In genomic region chr17:16216341-16217001, GRCh38 we compare ENCODE assay signal across 7 cellular contexts. TPM values are rescaled to one million over a fixed set of nuclear protein-coding genes. Genes with fewer than 3 reads are reported as not detected.
DNase-seq lines count a peak whose midpoint lies in the region; ATAC-seq and TF ChIP-seq lines count a peak whose summit lies in the region.
"Not testable (repeated sequence)": the region's sequence is repeated elsewhere in the genome, so short reads cannot be mapped to it uniquely, and the experiment has no call there.

No MANE protein-coding gene starts in this region.

- CTCF ChIA-PET in PC-9 (lab: Charles Lee), result interaction anchor here (0.6 to 0.7 kb wide), 3 partner anchors 70 to 714 kb away, joined by 3 to 7 read pairs (median 3); no protein-coding TSS in a partner anchor

- peaks cover 80% of the 10 kb centered on the region for H3K79me2 ChIP-seq in PC-9 (ENCODE audit: low read depth)

- H3K9me3 ChIP-seq in PC-9 (ENCODE audit: insufficient read depth, low read depth); heart left ventricle; muscle layer of duodenum (ENCODE audit: control insufficient read depth in 1 of 2, low read length in 2 of 2): not testable (repeated sequence)

- H2AFZ ChIP-seq in PC-9, result peak overlapping the region; percentile 77

- not testable (repeated sequence) for BruUV-seq in PC-9 (replicated peaks; lab: Mats Ljungman, UMichigan)

- H3K27me3 Mint-ChIP-seq in activated T-helper 1 cell treated with anti-CD3 and anti-CD28 coated beads, Interleukin-12 subunit alpha, Interleukin-12 subunit beta, Interleukin-2, Interleukin-4 antibody, amounts not matched to agents 30 ng/mL and 10 ng/mL and 1 ng/mL, durations not matched to agents 14 hours and 24 hours and 36 hours (ENCODE audit: insufficient read depth), result not testable (repeated sequence)

- H3K27ac ChIP-seq in PC-9 (peak overlapping the region; percentile 90), heart left ventricle (peak overlapping the region; percentile 91 to 98 (median 97)), muscle layer of duodenum (ENCODE audit: low read length) (peak overlapping the region; percentile 94), skin epidermis (peak overlapping the region; percentile 93 to 98 (median 97))

- H4K20me1 ChIP-seq in PC-9 (ENCODE audit: insufficient read depth), result peaks cover 10% of the 10 kb centered on the region

- POLR2A ChIA-PET in PC-9 (lab: Charles Lee; ENCODE audit: unreplicated experiment), result interaction anchor here (0.6 to 0.7 kb wide), 5 partner anchors 15 to 222 kb away, joined by 3 to 10 read pairs (median 4); partner anchors contain the start of gene UBB

- TF ChIP-seq CTCF in GM12875 (IDR thresholded peaks at IDR 0.05; ENCODE audit: borderline replicate concordance, insufficient read depth, low read depth, low read length); PC-9 (conservative IDR thresholded peaks at IDR 0.05); choroid plexus epithelial cell (conservative IDR thresholded peaks at IDR 0.05; ENCODE audit: low read depth, low read length); heart left ventricle (IDR thresholded peaks at IDR 0.05): not testable (repeated sequence)

- peak overlapping the region; percentile 93 for H3K4me3 Mint-ChIP-seq in activated T-helper 1 cell treated with anti-CD3 and anti-CD28 coated beads, Interleukin-12 subunit alpha, Interleukin-12 subunit beta, Interleukin-2, Interleukin-4 antibody, amounts not matched to agents 30 ng/mL and 10 ng/mL and 1 ng/mL, durations not matched to agents 14 hours and 24 hours and 36 hours

- peak overlapping the region; percentile 83 for H3K4me2 ChIP-seq in PC-9

- not testable (repeated sequence) for H3K36me3 ChIP-seq in PC-9 (ENCODE audit: low read depth); heart left ventricle; muscle layer of duodenum (ENCODE audit: control insufficient read depth in 1 of 2, insufficient read depth in 2 of 2, low read length in 2 of 2)

- H3K36me3 Mint-ChIP-seq in activated T-helper 1 cell treated with anti-CD3 and anti-CD28 coated beads, Interleukin-12 subunit alpha, Interleukin-12 subunit beta, Interleukin-2, Interleukin-4 antibody, amounts not matched to agents 30 ng/mL and 10 ng/mL and 1 ng/mL, durations not matched to agents 14 hours and 24 hours and 36 hours (ENCODE audit: low read depth), result not testable (repeated sequence)

- not testable (repeated sequence) for H3F3A ChIP-seq in PC-9 (ENCODE audit: insufficient read depth, low read depth)

- TF ChIP-seq POLR2A in heart left ventricle (IDR thresholded peaks at IDR 0.05), result not testable (repeated sequence)

- WGBS in heart left ventricle, 4 donors, result 74 to 81% (median 76%) methylated on average over 38 of the region's 38 CpGs

- peak overlapping the region; percentile 96 for H3K27ac Mint-ChIP-seq in activated T-helper 1 cell treated with anti-CD3 and anti-CD28 coated beads, Interleukin-12 subunit alpha, Interleukin-12 subunit beta, Interleukin-2, Interleukin-4 antibody, amounts not matched to agents 30 ng/mL and 10 ng/mL and 1 ng/mL, durations not matched to agents 14 hours and 24 hours and 36 hours

- H3K9me3 Mint-ChIP-seq in activated T-helper 1 cell treated with anti-CD3 and anti-CD28 coated beads, Interleukin-12 subunit alpha, Interleukin-12 subunit beta, Interleukin-2, Interleukin-4 antibody, amounts not matched to agents 30 ng/mL and 10 ng/mL and 1 ng/mL, durations not matched to agents 14 hours and 24 hours and 36 hours, result not testable (repeated sequence)

- H3K9me2 ChIP-seq in PC-9 (ENCODE audit: insufficient read depth), result not testable (repeated sequence)

- not testable (repeated sequence) for DNase-seq in PC-9; activated T-helper 1 cell treated with anti-CD3 and anti-CD28 coated beads, Interleukin-12 subunit alpha, Interleukin-12 subunit beta, Interleukin-2, Interleukin-4 antibody, amounts not matched to agents 30 ng/mL and 10 ng/mL and 1 ng/mL, durations not matched to agents 14 hours and 24 hours and 36 hours (ENCODE audit: low spot score); choroid plexus epithelial cell (ENCODE audit: low read depth); heart left ventricle

- not testable (repeated sequence) for H3K27me3 ChIP-seq in PC-9 (ENCODE audit: insufficient read depth, low read depth); heart left ventricle; muscle layer of duodenum (ENCODE audit: low read depth, low read length)

- H3K4me3 ChIP-seq in GM12875 (ENCODE audit: low read depth, low read length) (peak overlapping the region; percentile 95), PC-9 (peak overlapping the region; percentile 92), choroid plexus epithelial cell (ENCODE audit: low read depth, low read length) (peak overlapping the region; percentile 88), heart left ventricle (peak overlapping the region; percentile 75 to 99 (median 95)), muscle layer of duodenum (ENCODE audit: low read depth in 1 of 2, low read length in 2 of 2) (peak overlapping the region; percentile 95 to 100), skin epidermis (peak overlapping the region; percentile 63 to 100 (median 89))

- intact Hi-C loops in PC-9 (cut with micrococcal nuclease; ENCODE audit: unreplicated experiment) (loop anchor here (1.0 to 10.0 kb wide), 5 partner anchors 71 to 308 kb away; partner anchors contain the start of genes CENPV and UBB), heart left ventricle (cut with DNase I) (loop anchor here in 1 of 10 donors (5.0 kb wide), 1 partner anchor 66 kb away; no protein-coding TSS in a partner anchor)
- intact Hi-C loops in activated T-helper 1 cell treated with anti-CD3 and anti-CD28 coated beads, Interleukin-12 subunit alpha, Interleukin-12 subunit beta, Interleukin-2, Interleukin-4 antibody, amounts not matched to agents 30 ng/mL and 10 ng/mL and 1 ng/mL, durations not matched to agents 14 hours and 24 hours and 36 hours (cut with micrococcal nuclease), result loop anchor here (1.0 to 10.0 kb wide), 6 partner anchors 13 to 321 kb away; partner anchors contain the start of genes CENPV and UBB

- not testable (repeated sequence) for ATAC-seq in heart left ventricle

- peaks cover 23% of the 10 kb centered on the region for H3K4me1 ChIP-seq in PC-9 (replicated peaks; ENCODE audit: insufficient read depth)
- peaks cover 3 to 57% (median 39%) of the 10 kb centered on the region in 12 donors for H3K4me1 ChIP-seq in heart left ventricle
- H3K4me1 ChIP-seq in muscle layer of duodenum (ENCODE audit: control insufficient read depth in 1 of 2, insufficient read depth in 2 of 2, low read length in 2 of 2), result peaks cover 0 to 23% of the 10 kb centered on the region in 2 donors

- H3K4me1 Mint-ChIP-seq in activated T-helper 1 cell treated with anti-CD3 and anti-CD28 coated beads, Interleukin-12 subunit alpha, Interleukin-12 subunit beta, Interleukin-2, Interleukin-4 antibody, amounts not matched to agents 30 ng/mL and 10 ng/mL and 1 ng/mL, durations not matched to agents 14 hours and 24 hours and 36 hours (ENCODE audit: low read depth), result peaks cover 27% of the 10 kb centered on the region

RNA-seq across cellular contexts. Expression of gene PIGL, which starts 0.5 kb away (rescaled TPM):
- total RNA-seq in PC-9 (2021) (59.2 and 71.8 TPM in 2 replicates), heart left ventricle (10 to 100 TPM in 5 of 9 donors, 1 to 10 TPM in 4; 4.5 to 20.2 (median 10.2) TPM)
- total RNA-seq in activated T-helper 1 cell treated with anti-CD3 and anti-CD28 coated beads, Interleukin-12 subunit alpha, Interleukin-12 subunit beta, Interleukin-2, Interleukin-4 antibody, amounts not matched to agents 30 ng/mL and 10 ng/mL and 1 ng/mL, durations not matched to agents 14 hours and 24 hours and 36 hours, result 45.7 and 46.1 TPM in 2 replicates
- 10 to 100 TPM in 1 of 2 donors, 1 to 10 TPM in 1; 7.6 to 13.3 TPM for polyA plus RNA-seq in heart left ventricle

RNA-seq across cellular contexts. Expression of gene NCOR1, which starts 1.1 kb away (rescaled TPM):
- total RNA-seq in PC-9 (2021) (139 and 171 TPM in 2 replicates), heart left ventricle (10 to 100 TPM; 58.8 to 92.2 (median 75.3) TPM)
- total RNA-seq in activated T-helper 1 cell treated with anti-CD3 and anti-CD28 coated beads, Interleukin-12 subunit alpha, Interleukin-12 subunit beta, Interleukin-2, Interleukin-4 antibody, amounts not matched to agents 30 ng/mL and 10 ng/mL and 1 ng/mL, durations not matched to agents 14 hours and 24 hours and 36 hours, result 123 and 131 TPM in 2 replicates
- polyA plus RNA-seq in heart left ventricle, result 10 to 100 TPM; 35.2 to 43.9 TPM
